Comparison of ENCODE assay signal across 11 cellular contexts in the genomic region with DNA sequence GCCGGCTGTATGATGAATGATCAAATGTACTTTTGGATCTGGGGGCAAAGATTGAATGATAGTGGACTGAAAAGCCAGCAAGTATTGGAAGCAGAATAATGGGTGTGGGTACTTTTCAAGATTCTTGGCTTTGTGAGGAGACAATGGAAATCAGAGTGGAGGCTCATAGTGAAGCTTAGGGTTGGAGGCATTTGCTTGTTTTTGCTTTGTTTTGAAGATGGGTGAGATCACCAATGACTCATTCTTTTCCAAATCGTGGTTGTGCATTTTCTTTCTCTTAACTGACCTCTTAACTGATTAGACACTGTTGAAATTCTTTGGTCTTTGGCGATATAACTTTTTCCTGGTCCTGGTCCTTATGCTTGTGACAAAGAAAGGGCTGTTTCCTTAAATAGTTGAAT. TPM values are rescaled to one million over a fixed set of nuclear protein-coding genes. Genes with fewer than 3 reads are reported as not detected.
DNase-seq lines count a peak whose midpoint lies in the region; ATAC-seq, FAIRE-seq and TF ChIP-seq lines count a peak whose summit lies in the region.
"Had no signal": no experiment of that assay in that cellular context is flagged by ENCODE, and none has a peak within 500 bp of the region (broad histone marks: within the 10 kb centered on the region; RNA-seq: fewer than 3 reads in every experiment).

No MANE protein-coding gene starts in this region.

- H3K79me2 ChIP-seq in astrocyte (ENCODE audit: insufficient read depth, low read length) (peaks cover 24% of the 10 kb centered on the region), MM.1S (ENCODE audit: low read length) (no peaks in the 10 kb centered on the region)

- H3K9me3 Mint-ChIP-seq in astrocyte (ENCODE audit: unreplicated experiment): peaks cover 1% of the 10 kb centered on the region

- H2AFZ ChIP-seq in astrocyte (ENCODE audit: low read depth, low read length): peak overlapping the region; percentile 53
- H2AFZ ChIP-seq in MM.1S (ENCODE audit: low read length): no peak overlapping the region

- no peaks in the 10 kb centered on the region for H3K9me3 ChIP-seq in astrocyte (ENCODE audit: insufficient read depth, low read depth, low read length)
- H3K9me3 ChIP-seq in MM.1S (replicated peaks; ENCODE audit: insufficient read depth, low read length): no peaks in the 10 kb centered on the region
- H3K9me3 ChIP-seq: prostate gland, tibial nerve had no signal

- H3K27ac ChIP-seq in astrocyte (ENCODE audit: low read depth, low read length) (peak overlapping the region; percentile 68), MM.1S (ENCODE audit: low read length) (no peak overlapping the region)
- H3K27ac ChIP-seq: prostate gland had no signal

- peak overlapping the region; percentile 73 for H3K27ac Mint-ChIP-seq in astrocyte (ENCODE audit: unreplicated experiment)

- TF ChIP-seq CTCF in AG09319 (IDR thresholded peaks at IDR 0.05; ENCODE audit: low read depth, low read length): no peak
- no peak for TF ChIP-seq CTCF in astrocyte (IDR thresholded peaks at IDR 0.05; ENCODE audit: insufficient read depth, low read depth, low read length)
- TF ChIP-seq CTCF in MM.1S (IDR thresholded peaks at IDR 0.05; ENCODE audit: low read length): no peak

- no peak for ATAC-seq in GM18868 (IDR thresholded peaks at IDR 0.05; ENCODE audit: unreplicated experiment)

- H3K4me3 Mint-ChIP-seq in astrocyte (ENCODE audit: unreplicated experiment): no peak overlapping the region

- H3K4me1 ChIP-seq in astrocyte (ENCODE audit: insufficient read depth, low read length) (peaks cover 17% of the 10 kb centered on the region), MM.1S (ENCODE audit: low read length) (no peaks in the 10 kb centered on the region)

- H3K9ac ChIP-seq in astrocyte (ENCODE audit: low read length) (peak overlapping the region; percentile 46), MM.1S (ENCODE audit: low read length) (no peak overlapping the region)

- H3K4me3 ChIP-seq in astrocyte (ENCODE audit: insufficient read depth, low read depth, low read length): no peak overlapping the region
- no peak overlapping the region for H3K4me3 ChIP-seq in MM.1S (ENCODE audit: low read length)
- H3K4me3 ChIP-seq: prostate gland, tibial nerve had no signal

- H4K20me1 ChIP-seq in astrocyte (ENCODE audit: insufficient read depth, low read length) (no peaks in the 10 kb centered on the region), MM.1S (ENCODE audit: insufficient read depth, low read length) (no peaks in the 10 kb centered on the region)

- FAIRE-seq in astrocyte (lab: Jason Lieb, UNC): peak; percentile 89

- DNase-seq in AG09319 (ENCODE audit: extremely low read depth, low read depth) (peak; percentile 49), HT1080 (ENCODE audit: low read depth) (peak; percentile 81), astrocyte (ENCODE audit: low read depth) (peak; percentile 88), lung microvascular endothelial cell (ENCODE audit: low read depth in 2 of 2) (peak; percentile 30 to 78), MM.1S (no peak)
- no peak for DNase-seq in stimulated activated naive CD4-positive, alpha-beta T cell treated with Interleukin-2 at 50 U/mL for 16 hours (lab: John Stamatoyannopoulos, UW)
- DNase-seq in activated CD8-positive, alpha-beta memory T cell treated with anti-CD3 and anti-CD28 coated beads, Interleukin-2, amount 50 U/mL, for 48 hours: no peak
- DNase-seq: NCI-H524 treated with DMSO at 0.1 percent for 48 hours had no signal

- no peaks in the 10 kb centered on the region for H3K27me3 Mint-ChIP-seq in astrocyte (ENCODE audit: low read depth, unreplicated experiment)

- peaks cover 18% of the 10 kb centered on the region for H3K4me1 Mint-ChIP-seq in astrocyte (ENCODE audit: low read depth, unreplicated experiment)

- H3F3A ChIP-seq in MM.1S (ENCODE audit: insufficient read depth, low read length): no peaks in the 10 kb centered on the region

- H3K9me2 ChIP-seq in MM.1S (replicated peaks; ENCODE audit: insufficient read depth, low read length): no peaks in the 10 kb centered on the region

- H3K4me2 ChIP-seq in astrocyte (ENCODE audit: low read length): peak overlapping the region; percentile 70
- no peak overlapping the region for H3K4me2 ChIP-seq in MM.1S (ENCODE audit: low read depth, low read length)

- H3K27me3 ChIP-seq in astrocyte (ENCODE audit: insufficient read depth, low read length) (no peaks in the 10 kb centered on the region), MM.1S (replicated peaks; ENCODE audit: insufficient read depth, low read length) (no peaks in the 10 kb centered on the region)
- H3K27me3 ChIP-seq: tibial nerve had no signal

- H3K36me3 Mint-ChIP-seq in astrocyte (ENCODE audit: low read depth, unreplicated experiment): no peaks in the 10 kb centered on the region

- H3K36me3 ChIP-seq in astrocyte (ENCODE audit: insufficient read depth, low read length): no peaks in the 10 kb centered on the region
- no peaks in the 10 kb centered on the region for H3K36me3 ChIP-seq in MM.1S (replicated peaks; ENCODE audit: insufficient read depth, low read length)
- H3K36me3 ChIP-seq: prostate gland, tibial nerve had no signal

RNA-seq across cellular contexts. Expression of gene PELI2, which starts 54.4 kb away (rescaled TPM):
- 1.2 and 2.1 TPM in 2 replicates for total RNA-seq in HT1080 (2014; rRNA removed; shearing (Covaris generic))
- polyA plus RNA-seq in HT1080 (2015; cell fraction: cytosol; rRNA removed): 3.9 and 5.0 TPM in 2 replicates
- polyA plus RNA-seq in HT1080 (2015; cell fraction: nucleus; rRNA removed): 4.3 and 5.7 TPM in 2 replicates
- total RNA-seq in astrocyte (5.2 and 5.3 TPM in 2 replicates), lung microvascular endothelial cell (6.1 and 17.5 TPM in 2 replicates)

Comparison
In these comparisons a context has a peak if more than half of its experiments do, and no peak if none do; other contexts are left out.
1. DNase-seq: peak in AG09319 (single experiment), HT1080 (single experiment), astrocyte (single experiment) and lung microvascular endothelial cell (2 of 2); none in stimulated activated naive CD4-positive, alpha-beta T cell treated with Interleukin-2 at 50 U/mL for 16 hours (single experiment), activated CD8-positive, alpha-beta memory T cell treated with anti-CD3 and anti-CD28 coated beads, Interleukin-2, amount 50 U/mL, for 48 hours (single experiment) and MM.1S (single experiment).